In genomic region chr2:71846669-71847291, GRCh38 we compare ENCODE assay signal across 25 cellular contexts.
DNase-seq lines count a peak whose midpoint lies in the region; ATAC-seq, FAIRE-seq and TF ChIP-seq lines count a peak whose summit lies in the region.
"Had no signal": no experiment of that assay in that cellular context is flagged by ENCODE, and none has a peak within 500 bp of the region (broad histone marks: within the 10 kb centered on the region; RNA-seq: fewer than 3 reads in every experiment).

No MANE protein-coding gene starts in this region.

- in situ Hi-C loops in astrocyte of the cerebellum (cut with HindIII; ENCODE audit: low sequenced_read_pairs) = no loop called here

- TF ChIP-seq CTCF in heart left ventricle (IDR thresholded peaks at IDR 0.05) (no peak), astrocyte of the cerebellum (IDR thresholded peaks at IDR 0.05; ENCODE audit: low read depth, low read length, missing control alignments) (no peak)

- intact Hi-C loops in heart left ventricle (cut with DNase I) = no loop called here
- intact Hi-C loops in cardiac septum (cut with DNase I) = no loop called here

- no peak for TF ChIP-seq POLR2A in heart left ventricle (IDR thresholded peaks at IDR 0.05)

- DNase-seq in heart left ventricle (no peak), cardiac septum (ENCODE audit: low spot score) (no peak), astrocyte of the cerebellum (ENCODE audit: low read depth) (peak; percentile 53), fibroblast of peridontal ligament (ENCODE audit: extremely low read depth) (peak; percentile 59), NOMO-1 treated with DMSO at 0.1 percent for 48 hours (lab: John Stamatoyannopoulos, UW; ENCODE audit: unreplicated experiment) (no peak), NCI-H1092 treated with DMSO at 0.1 percent for 48 hours (lab: John Stamatoyannopoulos, UW) (no peak), NCI-H748 treated with DMSO at 0.1 percent for 48 hours (lab: John Stamatoyannopoulos, UW) (no peak), frontal cortex (ENCODE audit: low spot score in 2 of 2) (no peak)
- DNase-seq: activated CD8-positive, alpha-beta T cell treated with anti-CD3 and anti-CD28 coated beads, Interleukin-2, amount 10 ng/mL, durations not matched to agents 7 days and 5 days; activated T-cell treated with anti-CD3 and anti-CD28 coated beads, Interleukin-2, amount 50 U/mL, for 72 hours; caudate nucleus; DMS53; effector CD4-positive, alpha-beta T cell; foreskin melanocyte; left lung; mucosa of descending colon; NCI-H2029 treated with DMSO at 0.1 percent for 48 hours; retina; testis had no signal

- no peaks in the 10 kb centered on the region for H3K9me3 ChIP-seq in heart left ventricle
- H3K9me3 ChIP-seq: left lung, mucosa of descending colon, neutrophil, testis had no signal

- no peak for FAIRE-seq in frontal cortex (lab: Jason Lieb, UNC)
- FAIRE-seq: A204.1, GM18507, H1 had no signal

- H3K27ac ChIP-seq in heart left ventricle = no peak overlapping the region
- H3K27ac ChIP-seq: left lung, neutrophil, testis had no signal

- no peak overlapping the region for H3K4me3 ChIP-seq in heart left ventricle
- H3K4me3 ChIP-seq in astrocyte of the cerebellum (ENCODE audit: low read depth, low read length) = no peak overlapping the region
- H3K4me3 ChIP-seq: left lung, mucosa of descending colon, testis had no signal

- ATAC-seq in heart left ventricle = peak in 3 of 4 donors; percentile 24 to 56 (median 25)
- ATAC-seq: activated CD8-positive, alpha-beta T cell treated with anti-CD3 and anti-CD28 coated beads, Interleukin-2, amount 10 ng/mL, durations not matched to agents 7 days and 5 days; activated naive CD4-positive, alpha-beta T cell treated with anti-CD3 and anti-CD28 coated beads, Interleukin-2, amount 50 U/mL, for 72 hours; activated T-cell treated with anti-CD3 and anti-CD28 coated beads, Interleukin-2, amount 50 U/mL, for 72 hours; left lung; mucosa of descending colon; Right ventricle myocardium inferior had no signal

- WGBS in heart left ventricle, 4 donors = 74 to 77% (median 75%) methylated on average over 3 of the region's 3 CpGs

- peaks cover 0 to 22% (median 6%) of the 10 kb centered on the region in 12 donors for H3K4me1 ChIP-seq in heart left ventricle

- peaks cover 0 to 4% (median 0%) of the 10 kb centered on the region in 9 donors for H3K27me3 ChIP-seq in heart left ventricle
- H3K27me3 ChIP-seq: testis had no signal

- H3K36me3 ChIP-seq in heart left ventricle = no peaks in the 10 kb centered on the region
- H3K36me3 ChIP-seq: left lung, neutrophil had no signal

Comparison
In these comparisons a context has a peak if more than half of its experiments do, and no peak if none do; other contexts are left out.
1. DNase-seq: peak in astrocyte of the cerebellum (single experiment) and fibroblast of peridontal ligament (single experiment); none in heart left ventricle (0 of 5), cardiac septum (single experiment), NOMO-1 treated with DMSO at 0.1 percent for 48 hours (single experiment), NCI-H1092 treated with DMSO at 0.1 percent for 48 hours (single experiment), NCI-H748 treated with DMSO at 0.1 percent for 48 hours (single experiment) and frontal cortex (0 of 2).